1 cellular context compared by ENCODE assay signal in the genomic region with DNA sequence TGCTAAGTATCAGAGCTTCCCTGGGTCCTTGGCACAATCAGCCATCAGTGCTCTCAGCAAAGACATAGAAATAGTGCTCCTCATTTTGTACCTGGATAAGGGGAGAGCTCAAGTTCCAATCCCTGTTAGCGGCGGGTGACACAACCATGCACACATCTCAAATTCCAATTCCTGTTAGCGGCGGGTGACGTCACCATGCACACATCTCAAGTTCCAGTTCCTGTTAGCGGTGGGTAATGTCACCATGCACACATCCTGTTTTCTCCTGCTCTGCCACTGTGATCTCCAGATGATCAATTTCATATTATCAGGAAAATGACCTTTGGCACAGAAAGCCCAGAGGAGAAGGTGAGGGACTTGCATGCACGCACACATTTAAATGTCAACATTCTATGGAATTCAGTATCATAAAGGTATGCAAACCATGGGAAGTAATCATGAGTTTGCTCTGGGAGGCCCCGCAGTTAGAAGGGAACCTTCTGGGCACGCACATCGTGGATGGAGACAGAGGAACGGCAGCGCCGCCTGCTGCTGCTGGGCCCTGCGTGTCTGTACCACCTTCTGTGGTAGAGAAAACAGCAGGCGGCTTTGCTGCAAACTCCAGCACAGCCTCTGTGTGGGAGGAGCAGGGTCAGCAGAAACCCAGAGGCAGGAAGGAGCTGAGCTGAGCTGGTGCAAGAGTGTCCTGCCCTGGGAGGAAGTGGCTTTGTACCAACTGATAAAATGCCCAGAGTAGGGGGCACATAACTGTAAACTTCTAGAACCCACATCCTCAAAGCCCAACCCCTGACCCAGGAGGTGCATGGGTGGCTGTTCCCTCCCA.
TF ChIP-seq lines count a peak whose summit lies in the region.

No MANE protein-coding gene starts in this region.

TF ChIP-seq in GM12878, 131 proteins besides CTCF, POLR2A, EP300 and RAD21 (continued from another document and continues in another):
- TF ChIP-seq, protein P1, sequence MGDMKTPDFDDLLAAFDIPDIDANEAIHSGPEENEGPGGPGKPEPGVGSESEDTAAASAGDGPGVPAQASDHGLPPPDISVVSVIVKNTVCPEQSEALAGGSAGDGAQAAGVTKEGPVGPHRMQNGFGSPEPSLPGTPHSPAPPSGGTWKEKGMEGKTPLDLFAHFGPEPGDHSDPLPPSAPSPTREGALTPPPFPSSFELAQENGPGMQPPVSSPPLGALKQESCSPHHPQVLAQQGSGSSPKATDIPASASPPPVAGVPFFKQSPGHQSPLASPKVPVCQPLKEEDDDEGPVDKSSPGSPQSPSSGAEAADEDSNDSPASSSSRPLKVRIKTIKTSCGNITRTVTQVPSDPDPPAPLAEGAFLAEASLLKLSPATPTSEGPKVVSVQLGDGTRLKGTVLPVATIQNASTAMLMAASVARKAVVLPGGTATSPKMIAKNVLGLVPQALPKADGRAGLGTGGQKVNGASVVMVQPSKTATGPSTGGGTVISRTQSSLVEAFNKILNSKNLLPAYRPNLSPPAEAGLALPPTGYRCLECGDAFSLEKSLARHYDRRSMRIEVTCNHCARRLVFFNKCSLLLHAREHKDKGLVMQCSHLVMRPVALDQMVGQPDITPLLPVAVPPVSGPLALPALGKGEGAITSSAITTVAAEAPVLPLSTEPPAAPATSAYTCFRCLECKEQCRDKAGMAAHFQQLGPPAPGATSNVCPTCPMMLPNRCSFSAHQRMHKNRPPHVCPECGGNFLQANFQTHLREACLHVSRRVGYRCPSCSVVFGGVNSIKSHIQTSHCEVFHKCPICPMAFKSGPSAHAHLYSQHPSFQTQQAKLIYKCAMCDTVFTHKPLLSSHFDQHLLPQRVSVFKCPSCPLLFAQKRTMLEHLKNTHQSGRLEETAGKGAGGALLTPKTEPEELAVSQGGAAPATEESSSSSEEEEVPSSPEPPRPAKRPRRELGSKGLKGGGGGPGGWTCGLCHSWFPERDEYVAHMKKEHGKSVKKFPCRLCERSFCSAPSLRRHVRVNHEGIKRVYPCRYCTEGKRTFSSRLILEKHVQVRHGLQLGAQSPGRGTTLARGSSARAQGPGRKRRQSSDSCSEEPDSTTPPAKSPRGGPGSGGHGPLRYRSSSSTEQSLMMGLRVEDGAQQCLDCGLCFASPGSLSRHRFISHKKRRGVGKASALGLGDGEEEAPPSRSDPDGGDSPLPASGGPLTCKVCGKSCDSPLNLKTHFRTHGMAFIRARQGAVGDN (IDR thresholded peaks at IDR 0.05): peak; percentile 45; the same call in 1 of the 2 replicates
- TF ChIP-seq KAT2A (conservative IDR thresholded peaks at IDR 0.05; ENCODE audit: control insufficient read depth, low read depth, low read length) (no peak), CBX5 (IDR thresholded peaks at IDR 0.05; ENCODE audit: low read depth) (no peak; the same call in 1 of the 2 replicates), ZNF384 (IDR thresholded peaks at IDR 0.05; ENCODE audit: borderline replicate concordance, low read depth, low read length) (no peak), JUND (IDR thresholded peaks at IDR 0.05; ENCODE audit: low read depth, low read length) (peak; percentile 78), LARP7 (IDR thresholded peaks at IDR 0.05) (no peak; the same call in 1 of the 2 replicates), ZNF207 (IDR thresholded peaks at IDR 0.05; ENCODE audit: borderline replicate concordance) (no peak), SIN3A (IDR thresholded peaks at IDR 0.05; ENCODE audit: low read depth, low read length) (no peak), KLF5 (IDR thresholded peaks at IDR 0.05; ENCODE audit: partially characterized antibody) (no peak), BRCA1 (IDR thresholded peaks at IDR 0.05; ENCODE audit: low read depth, low read length) (no peak), IRF4 (IDR thresholded peaks at IDR 0.05; ENCODE audit: low read depth, low read length) (peak; percentile 86), CBX3 (IDR thresholded peaks at IDR 0.05; ENCODE audit: borderline replicate concordance, low read depth) (no peak), TARDBP (IDR thresholded peaks at IDR 0.05; ENCODE audit: borderline replicate concordance) (no peak), SREBF2 (IDR thresholded peaks at IDR 0.05; ENCODE audit: low read length) (no peak), BMI1 (IDR thresholded peaks at IDR 0.05; ENCODE audit: borderline replicate concordance) (no peak), ESRRA (IDR thresholded peaks at IDR 0.05; ENCODE audit: low read length) (no peak), TCF3 (IDR thresholded peaks at IDR 0.05; ENCODE audit: borderline replicate concordance, insufficient read depth, low read depth, low read length) (peak; percentile 50; the same call in 1 of the 2 replicates), RB1 (IDR thresholded peaks at IDR 0.05; ENCODE audit: borderline replicate concordance) (no peak), MEF2B (IDR thresholded peaks at IDR 0.05; ENCODE audit: partially characterized antibody, poor library complexity, severe bottlenecking) (no peak)
- TF ChIP-seq, protein P2, sequence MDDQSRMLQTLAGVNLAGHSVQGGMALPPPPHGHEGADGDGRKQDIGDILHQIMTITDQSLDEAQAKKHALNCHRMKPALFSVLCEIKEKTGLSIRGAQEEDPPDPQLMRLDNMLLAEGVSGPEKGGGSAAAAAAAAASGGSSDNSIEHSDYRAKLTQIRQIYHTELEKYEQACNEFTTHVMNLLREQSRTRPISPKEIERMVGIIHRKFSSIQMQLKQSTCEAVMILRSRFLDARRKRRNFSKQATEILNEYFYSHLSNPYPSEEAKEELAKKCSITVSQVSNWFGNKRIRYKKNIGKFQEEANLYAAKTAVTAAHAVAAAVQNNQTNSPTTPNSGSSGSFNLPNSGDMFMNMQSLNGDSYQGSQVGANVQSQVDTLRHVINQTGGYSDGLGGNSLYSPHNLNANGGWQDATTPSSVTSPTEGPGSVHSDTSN (IDR thresholded peaks at IDR 0.05; ENCODE audit: insufficient replicate concordance, low read depth, low read length): no peak
- TF ChIP-seq, protein P3, sequence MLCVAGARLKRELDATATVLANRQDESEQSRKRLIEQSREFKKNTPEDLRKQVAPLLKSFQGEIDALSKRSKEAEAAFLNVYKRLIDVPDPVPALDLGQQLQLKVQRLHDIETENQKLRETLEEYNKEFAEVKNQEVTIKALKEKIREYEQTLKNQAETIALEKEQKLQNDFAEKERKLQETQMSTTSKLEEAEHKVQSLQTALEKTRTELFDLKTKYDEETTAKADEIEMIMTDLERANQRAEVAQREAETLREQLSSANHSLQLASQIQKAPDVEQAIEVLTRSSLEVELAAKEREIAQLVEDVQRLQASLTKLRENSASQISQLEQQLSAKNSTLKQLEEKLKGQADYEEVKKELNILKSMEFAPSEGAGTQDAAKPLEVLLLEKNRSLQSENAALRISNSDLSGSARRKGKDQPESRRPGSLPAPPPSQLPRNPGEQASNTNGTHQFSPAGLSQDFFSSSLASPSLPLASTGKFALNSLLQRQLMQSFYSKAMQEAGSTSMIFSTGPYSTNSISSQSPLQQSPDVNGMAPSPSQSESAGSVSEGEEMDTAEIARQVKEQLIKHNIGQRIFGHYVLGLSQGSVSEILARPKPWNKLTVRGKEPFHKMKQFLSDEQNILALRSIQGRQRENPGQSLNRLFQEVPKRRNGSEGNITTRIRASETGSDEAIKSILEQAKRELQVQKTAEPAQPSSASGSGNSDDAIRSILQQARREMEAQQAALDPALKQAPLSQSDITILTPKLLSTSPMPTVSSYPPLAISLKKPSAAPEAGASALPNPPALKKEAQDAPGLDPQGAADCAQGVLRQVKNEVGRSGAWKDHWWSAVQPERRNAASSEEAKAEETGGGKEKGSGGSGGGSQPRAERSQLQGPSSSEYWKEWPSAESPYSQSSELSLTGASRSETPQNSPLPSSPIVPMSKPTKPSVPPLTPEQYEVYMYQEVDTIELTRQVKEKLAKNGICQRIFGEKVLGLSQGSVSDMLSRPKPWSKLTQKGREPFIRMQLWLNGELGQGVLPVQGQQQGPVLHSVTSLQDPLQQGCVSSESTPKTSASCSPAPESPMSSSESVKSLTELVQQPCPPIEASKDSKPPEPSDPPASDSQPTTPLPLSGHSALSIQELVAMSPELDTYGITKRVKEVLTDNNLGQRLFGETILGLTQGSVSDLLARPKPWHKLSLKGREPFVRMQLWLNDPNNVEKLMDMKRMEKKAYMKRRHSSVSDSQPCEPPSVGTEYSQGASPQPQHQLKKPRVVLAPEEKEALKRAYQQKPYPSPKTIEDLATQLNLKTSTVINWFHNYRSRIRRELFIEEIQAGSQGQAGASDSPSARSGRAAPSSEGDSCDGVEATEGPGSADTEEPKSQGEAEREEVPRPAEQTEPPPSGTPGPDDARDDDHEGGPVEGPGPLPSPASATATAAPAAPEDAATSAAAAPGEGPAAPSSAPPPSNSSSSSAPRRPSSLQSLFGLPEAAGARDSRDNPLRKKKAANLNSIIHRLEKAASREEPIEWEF (IDR thresholded peaks at IDR 0.05; ENCODE audit: insufficient replicate concordance, low read depth, low read length): peak; percentile 78
- TF ChIP-seq, protein P4, sequence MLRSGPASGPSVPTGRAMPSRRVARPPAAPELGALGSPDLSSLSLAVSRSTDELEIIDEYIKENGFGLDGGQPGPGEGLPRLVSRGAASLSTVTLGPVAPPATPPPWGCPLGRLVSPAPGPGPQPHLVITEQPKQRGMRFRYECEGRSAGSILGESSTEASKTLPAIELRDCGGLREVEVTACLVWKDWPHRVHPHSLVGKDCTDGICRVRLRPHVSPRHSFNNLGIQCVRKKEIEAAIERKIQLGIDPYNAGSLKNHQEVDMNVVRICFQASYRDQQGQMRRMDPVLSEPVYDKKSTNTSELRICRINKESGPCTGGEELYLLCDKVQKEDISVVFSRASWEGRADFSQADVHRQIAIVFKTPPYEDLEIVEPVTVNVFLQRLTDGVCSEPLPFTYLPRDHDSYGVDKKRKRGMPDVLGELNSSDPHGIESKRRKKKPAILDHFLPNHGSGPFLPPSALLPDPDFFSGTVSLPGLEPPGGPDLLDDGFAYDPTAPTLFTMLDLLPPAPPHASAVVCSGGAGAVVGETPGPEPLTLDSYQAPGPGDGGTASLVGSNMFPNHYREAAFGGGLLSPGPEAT (IDR thresholded peaks at IDR 0.05; ENCODE audit: low read depth): peak; percentile 81
- TF ChIP-seq, protein P5, sequence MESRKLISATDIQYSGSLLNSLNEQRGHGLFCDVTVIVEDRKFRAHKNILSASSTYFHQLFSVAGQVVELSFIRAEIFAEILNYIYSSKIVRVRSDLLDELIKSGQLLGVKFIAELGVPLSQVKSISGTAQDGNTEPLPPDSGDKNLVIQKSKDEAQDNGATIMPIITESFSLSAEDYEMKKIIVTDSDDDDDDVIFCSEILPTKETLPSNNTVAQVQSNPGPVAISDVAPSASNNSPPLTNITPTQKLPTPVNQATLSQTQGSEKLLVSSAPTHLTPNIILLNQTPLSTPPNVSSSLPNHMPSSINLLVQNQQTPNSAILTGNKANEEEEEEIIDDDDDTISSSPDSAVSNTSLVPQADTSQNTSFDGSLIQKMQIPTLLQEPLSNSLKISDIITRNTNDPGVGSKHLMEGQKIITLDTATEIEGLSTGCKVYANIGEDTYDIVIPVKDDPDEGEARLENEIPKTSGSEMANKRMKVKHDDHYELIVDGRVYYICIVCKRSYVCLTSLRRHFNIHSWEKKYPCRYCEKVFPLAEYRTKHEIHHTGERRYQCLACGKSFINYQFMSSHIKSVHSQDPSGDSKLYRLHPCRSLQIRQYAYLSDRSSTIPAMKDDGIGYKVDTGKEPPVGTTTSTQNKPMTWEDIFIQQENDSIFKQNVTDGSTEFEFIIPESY (IDR thresholded peaks at IDR 0.05): no peak
- TF ChIP-seq, protein P6, sequence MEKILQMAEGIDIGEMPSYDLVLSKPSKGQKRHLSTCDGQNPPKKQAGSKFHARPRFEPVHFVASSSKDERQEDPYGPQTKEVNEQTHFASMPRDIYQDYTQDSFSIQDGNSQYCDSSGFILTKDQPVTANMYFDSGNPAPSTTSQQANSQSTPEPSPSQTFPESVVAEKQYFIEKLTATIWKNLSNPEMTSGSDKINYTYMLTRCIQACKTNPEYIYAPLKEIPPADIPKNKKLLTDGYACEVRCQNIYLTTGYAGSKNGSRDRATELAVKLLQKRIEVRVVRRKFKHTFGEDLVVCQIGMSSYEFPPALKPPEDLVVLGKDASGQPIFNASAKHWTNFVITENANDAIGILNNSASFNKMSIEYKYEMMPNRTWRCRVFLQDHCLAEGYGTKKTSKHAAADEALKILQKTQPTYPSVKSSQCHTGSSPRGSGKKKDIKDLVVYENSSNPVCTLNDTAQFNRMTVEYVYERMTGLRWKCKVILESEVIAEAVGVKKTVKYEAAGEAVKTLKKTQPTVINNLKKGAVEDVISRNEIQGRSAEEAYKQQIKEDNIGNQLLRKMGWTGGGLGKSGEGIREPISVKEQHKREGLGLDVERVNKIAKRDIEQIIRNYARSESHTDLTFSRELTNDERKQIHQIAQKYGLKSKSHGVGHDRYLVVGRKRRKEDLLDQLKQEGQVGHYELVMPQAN (conservative IDR thresholded peaks at IDR 0.05): no peak
- TF ChIP-seq, protein P7, sequence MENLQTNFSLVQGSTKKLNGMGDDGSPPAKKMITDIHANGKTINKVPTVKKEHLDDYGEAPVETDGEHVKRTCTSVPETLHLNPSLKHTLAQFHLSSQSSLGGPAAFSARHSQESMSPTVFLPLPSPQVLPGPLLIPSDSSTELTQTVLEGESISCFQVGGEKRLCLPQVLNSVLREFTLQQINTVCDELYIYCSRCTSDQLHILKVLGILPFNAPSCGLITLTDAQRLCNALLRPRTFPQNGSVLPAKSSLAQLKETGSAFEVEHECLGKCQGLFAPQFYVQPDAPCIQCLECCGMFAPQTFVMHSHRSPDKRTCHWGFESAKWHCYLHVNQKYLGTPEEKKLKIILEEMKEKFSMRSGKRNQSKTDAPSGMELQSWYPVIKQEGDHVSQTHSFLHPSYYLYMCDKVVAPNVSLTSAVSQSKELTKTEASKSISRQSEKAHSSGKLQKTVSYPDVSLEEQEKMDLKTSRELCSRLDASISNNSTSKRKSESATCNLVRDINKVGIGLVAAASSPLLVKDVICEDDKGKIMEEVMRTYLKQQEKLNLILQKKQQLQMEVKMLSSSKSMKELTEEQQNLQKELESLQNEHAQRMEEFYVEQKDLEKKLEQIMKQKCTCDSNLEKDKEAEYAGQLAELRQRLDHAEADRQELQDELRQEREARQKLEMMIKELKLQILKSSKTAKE (IDR thresholded peaks at IDR 0.05; ENCODE audit: low read depth, poor library complexity, severe bottlenecking): peak; percentile 33
- TF ChIP-seq, protein P8, sequence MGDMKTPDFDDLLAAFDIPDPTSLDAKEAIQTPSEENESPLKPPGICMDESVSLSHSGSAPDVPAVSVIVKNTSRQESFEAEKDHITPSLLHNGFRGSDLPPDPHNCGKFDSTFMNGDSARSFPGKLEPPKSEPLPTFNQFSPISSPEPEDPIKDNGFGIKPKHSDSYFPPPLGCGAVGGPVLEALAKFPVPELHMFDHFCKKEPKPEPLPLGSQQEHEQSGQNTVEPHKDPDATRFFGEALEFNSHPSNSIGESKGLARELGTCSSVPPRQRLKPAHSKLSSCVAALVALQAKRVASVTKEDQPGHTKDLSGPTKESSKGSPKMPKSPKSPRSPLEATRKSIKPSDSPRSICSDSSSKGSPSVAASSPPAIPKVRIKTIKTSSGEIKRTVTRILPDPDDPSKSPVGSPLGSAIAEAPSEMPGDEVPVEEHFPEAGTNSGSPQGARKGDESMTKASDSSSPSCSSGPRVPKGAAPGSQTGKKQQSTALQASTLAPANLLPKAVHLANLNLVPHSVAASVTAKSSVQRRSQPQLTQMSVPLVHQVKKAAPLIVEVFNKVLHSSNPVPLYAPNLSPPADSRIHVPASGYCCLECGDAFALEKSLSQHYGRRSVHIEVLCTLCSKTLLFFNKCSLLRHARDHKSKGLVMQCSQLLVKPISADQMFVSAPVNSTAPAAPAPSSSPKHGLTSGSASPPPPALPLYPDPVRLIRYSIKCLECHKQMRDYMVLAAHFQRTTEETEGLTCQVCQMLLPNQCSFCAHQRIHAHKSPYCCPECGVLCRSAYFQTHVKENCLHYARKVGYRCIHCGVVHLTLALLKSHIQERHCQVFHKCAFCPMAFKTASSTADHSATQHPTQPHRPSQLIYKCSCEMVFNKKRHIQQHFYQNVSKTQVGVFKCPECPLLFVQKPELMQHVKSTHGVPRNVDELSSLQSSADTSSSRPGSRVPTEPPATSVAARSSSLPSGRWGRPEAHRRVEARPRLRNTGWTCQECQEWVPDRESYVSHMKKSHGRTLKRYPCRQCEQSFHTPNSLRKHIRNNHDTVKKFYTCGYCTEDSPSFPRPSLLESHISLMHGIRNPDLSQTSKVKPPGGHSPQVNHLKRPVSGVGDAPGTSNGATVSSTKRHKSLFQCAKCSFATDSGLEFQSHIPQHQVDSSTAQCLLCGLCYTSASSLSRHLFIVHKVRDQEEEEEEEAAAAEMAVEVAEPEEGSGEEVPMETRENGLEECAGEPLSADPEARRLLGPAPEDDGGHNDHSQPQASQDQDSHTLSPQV (IDR thresholded peaks at IDR 0.05): no peak
